In genomic region chr16:3673201-3673600, GRCh38 we compare ENCODE assay signal across 1 cellular context.
TF ChIP-seq lines count a peak whose summit lies in the region.

No MANE protein-coding gene starts in this region.

TF ChIP-seq in K562, 482 proteins besides CTCF, POLR2A, EP300 and RAD21:
- TF ChIP-seq TRIM28 (IDR thresholded peaks at IDR 0.05) (no peak), POLR2G (IDR thresholded peaks at IDR 0.05; ENCODE audit: low read depth, low read length) (peak; percentile 41)
TF ChIP-seq in K562: peak in this region for 1.
